33 cellular contexts compared by ENCODE assay signal in genomic region chr3:78861156-78861555, GRCh38.
DNase-seq lines count a peak whose midpoint lies in the region; ATAC-seq and TF ChIP-seq lines count a peak whose summit lies in the region.
"Had no signal": no experiment of that assay in that cellular context is flagged by ENCODE, and none has a peak within 500 bp of the region (broad histone marks: within the 10 kb centered on the region; RNA-seq: fewer than 3 reads in every experiment).

No MANE protein-coding gene starts in this region.

- TF ChIP-seq EP300 in neural cell (conservative IDR thresholded peaks at IDR 0.05; ENCODE audit: poor library complexity, severe bottlenecking): no peak

- H3K4me3 ChIP-seq in neural cell (ENCODE audit: low read length): no peak overlapping the region
- H3K4me3 ChIP-seq: A549; BLaER1; BLaER1 treated with 17β-estradiol and CSF1 and Interleukin-3, amounts not matched to agents 10 nM and 100 nM had no signal

- CTCF ChIA-PET in HEK293T (lab: Yijun Ruan, JAX): interaction anchor here (1.0 to 1.5 kb wide), 2 partner anchors 44 to 127 kb away, joined by 3 to 4 read pairs; no protein-coding TSS in a partner anchor

- no peaks in the 10 kb centered on the region for H3K9me2 ChIP-seq in neural cell (ENCODE audit: insufficient read depth, low read length)

- H3K9ac ChIP-seq in neural cell (ENCODE audit: low read length): no peak overlapping the region
- H3K9ac ChIP-seq: BLaER1; BLaER1 treated with 17β-estradiol and CSF1 and Interleukin-3, amounts not matched to agents 10 nM and 100 nM had no signal

- TF ChIP-seq CTCF in neural cell (IDR thresholded peaks at IDR 0.05; ENCODE audit: poor library complexity, severe bottlenecking): no peak

- ATAC-seq in left colon (peak; percentile 63), HG02642 (IDR thresholded peaks at IDR 0.05; ENCODE audit: poor library complexity, unreplicated experiment) (no peak), GM19397 (IDR thresholded peaks at IDR 0.05; ENCODE audit: unreplicated experiment) (no peak)
- ATAC-seq: A549; CD8-positive, alpha-beta T cell had no signal

- H3K4me2 ChIP-seq in neural cell (ENCODE audit: low read length): no peak overlapping the region
- H3K4me2 ChIP-seq: A549; BLaER1; BLaER1 treated with 17β-estradiol and CSF1 and Interleukin-3, amounts not matched to agents 10 nM and 100 nM had no signal

- peaks cover 21% of the 10 kb centered on the region for H3K79me2 ChIP-seq in neural cell (replicated peaks; ENCODE audit: insufficient read depth, low read length)

- intact Hi-C loops in left colon (cut with DNase I, micrococcal nuclease): no loop called here

- no peaks in the 10 kb centered on the region for H4K20me1 ChIP-seq in neural cell (ENCODE audit: insufficient read depth)
- H4K20me1 ChIP-seq: BLaER1 treated with 17β-estradiol and CSF1 and Interleukin-3, amounts not matched to agents 10 nM and 100 nM had no signal

- peak overlapping the region; percentile 53 for H3K27ac ChIP-seq in neural cell (ENCODE audit: low read length)
- H3K27ac ChIP-seq: 22Rv1; A549; BLaER1; BLaER1 treated with 17β-estradiol and CSF1 and Interleukin-3, amounts not matched to agents 10 nM and 100 nM; C4-2B had no signal

- H3K36me3 ChIP-seq in neural cell (ENCODE audit: insufficient read depth, low read length): no peaks in the 10 kb centered on the region
- H3K36me3 ChIP-seq: BE2C had no signal

- H3F3A ChIP-seq in neural cell (ENCODE audit: insufficient read depth, low read length, poor library complexity, severe bottlenecking): no peaks in the 10 kb centered on the region

- no peak for TF ChIP-seq RAD21 in neural cell (conservative IDR thresholded peaks at IDR 0.05)

- POLR2A ChIA-PET in HEK293T (lab: Yijun Ruan, JAX): no interaction called here

- no peaks in the 10 kb centered on the region for H3K27me3 ChIP-seq in neural cell (ENCODE audit: insufficient read depth, low read depth, low read length)
- H3K27me3 ChIP-seq: BE2C; BLaER1; BLaER1 treated with 17β-estradiol and CSF1 and Interleukin-3, amounts not matched to agents 10 nM and 100 nM had no signal

- DNase-seq in HEK293T (ENCODE audit: extremely low spot score) (no peak), left colon (no peak), putamen (ENCODE audit: low spot score) (peak; percentile 52), NCI-H226 (no peak), GOT3 (lab: John Stamatoyannopoulos, UW) (no peak)
- DNase-seq: 8988T; ACHN; AML-193; BE2C; C1 segment of cervical spinal cord; Caco-2; Calu3; CD4-positive, alpha-beta memory T cell; CD4-positive, alpha-beta T cell; CD4-positive, CD25-positive, alpha-beta regulatory T cell; CD8-positive, alpha-beta memory T cell; CD8-positive, alpha-beta T cell; COR-L47; DMS 273 treated with DMSO at 0.1 percent for 48 hours; DMS153; DMS53; DMS79; DMS79 treated with DMSO at 0.1 percent for 48 hours; DND-41; EL had no signal

- no peak overlapping the region for H2AFZ ChIP-seq in neural cell (ENCODE audit: low read depth, low read length)

- no peaks in the 10 kb centered on the region for H3K9me3 ChIP-seq in neural cell (ENCODE audit: low read length)
- H3K9me3 ChIP-seq: A549; BE2C; BLaER1; BLaER1 treated with 17β-estradiol and CSF1 and Interleukin-3, amounts not matched to agents 10 nM and 100 nM; Caco-2 had no signal

TF ChIP-seq in HEK293T, 16 proteins besides CTCF, POLR2A, EP300 and RAD21:
- no peak for TF ChIP-seq TARDBP (IDR thresholded peaks at IDR 0.05)
- peak; percentile 26; the same call in 1 of the 2 replicates for TF ChIP-seq PKNOX1 (IDR thresholded peaks at IDR 0.05)
- TF ChIP-seq SUZ12 (IDR thresholded peaks at IDR 0.05): no peak
- no peak for TF ChIP-seq FOXK2 (IDR thresholded peaks at IDR 0.05)
- TF ChIP-seq CTBP1 (IDR thresholded peaks at IDR 0.05; ENCODE audit: borderline replicate concordance): no peak
- TF ChIP-seq L3MBTL2 (conservative IDR thresholded peaks at IDR 0.05): no peak

TF ChIP-seq in neural cell, 6 proteins besides CTCF, POLR2A, EP300 and RAD21:
- TF ChIP-seq REST (IDR thresholded peaks at IDR 0.05; ENCODE audit: borderline replicate concordance) (peak; percentile 77), POLR2AphosphoS5 (IDR thresholded peaks at IDR 0.05) (peak; percentile 36), SMC3 (conservative IDR thresholded peaks at IDR 0.05; ENCODE audit: poor library complexity) (no peak)
